16 cellular contexts compared by ENCODE assay signal in the genomic region with DNA sequence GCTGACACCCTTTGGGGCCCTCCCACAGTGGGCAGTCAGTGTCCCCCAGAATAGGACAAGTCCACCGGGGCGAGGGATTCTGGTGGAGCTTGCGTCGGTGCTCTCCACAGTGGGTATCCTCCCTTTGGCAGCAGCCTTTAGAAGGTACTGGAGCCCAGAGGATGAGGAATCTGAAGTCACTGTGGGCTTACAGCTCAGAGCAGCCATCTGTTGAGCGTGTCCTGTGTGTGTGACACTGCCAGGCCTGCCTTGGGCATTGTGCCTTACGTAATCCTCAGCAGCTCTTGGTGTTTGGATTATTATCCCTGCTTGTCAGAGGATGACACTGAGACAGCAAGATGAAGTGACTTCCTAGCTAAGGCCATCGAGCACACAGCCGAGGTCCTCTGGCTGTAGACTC. TPM values are rescaled to one million over a fixed set of nuclear protein-coding genes. Genes with fewer than 3 reads are reported as not detected.
A peak's percentile ranks its signal among the peaks of the same experiment; 100 is the strongest.
DNase-seq lines count a peak whose midpoint lies in the region; TF ChIP-seq lines count a peak whose summit lies in the region.
"Had no signal": no experiment of that assay in that cellular context is flagged by ENCODE, and none has a peak within 500 bp of the region (broad histone marks: within the 10 kb centered on the region; RNA-seq: fewer than 3 reads in every experiment).

No MANE protein-coding gene starts in this region.

- H3K27ac ChIP-seq in layer of hippocampus (ENCODE audit: low read depth, low read length) = peak overlapping the region; percentile 99
- H3K27ac ChIP-seq: ascending aorta, parathyroid adenoma, suprapubic skin had no signal

- H3K27me3 Mint-ChIP-seq in mesothelial cell of epicardium (ENCODE audit: low read depth) = no peaks in the 10 kb centered on the region

- DNase-seq in DMS79 treated with DMSO at 0.1 percent for 48 hours (lab: John Stamatoyannopoulos, UW) (peak; percentile 46), DMS79 (lab: John Stamatoyannopoulos, UW) (no peak), cerebellum (ENCODE audit: low spot score) (peak; percentile 90), superior temporal gyrus (ENCODE audit: extremely low spot score) (peak; percentile 89), mesothelial cell of epicardium (ENCODE audit: low spot score in 2 of 2, unreplicated experiment in 2 of 2) (no peak), NCI-H446 treated with DMSO at 0.1 percent for 48 hours (lab: John Stamatoyannopoulos, UW) (no peak)
- DNase-seq in effector CD8-positive, alpha-beta T cell (lab: John Stamatoyannopoulos, UW) = no peak
- DNase-seq: activated naive CD4-positive, alpha-beta T cell; left ventricle myocardium superior; NCI-H146; Right ventricle myocardium superior; stimulated activated CD8-positive, alpha-beta memory T cell treated with anti-CD3 and anti-CD28 coated beads, Interleukin-4, amount 100 ng/mL, for 48 hours had no signal

- H3K27ac Mint-ChIP-seq in mesothelial cell of epicardium = no peak overlapping the region

- no peak for TF ChIP-seq CTCF in mesothelial cell of epicardium (IDR thresholded peaks at IDR 0.05; ENCODE audit: unreplicated experiment)

- no peaks in the 10 kb centered on the region for H3K4me1 Mint-ChIP-seq in mesothelial cell of epicardium

- H3K27me3 ChIP-seq in layer of hippocampus (ENCODE audit: control insufficient read depth, insufficient read depth, low read length) = no peaks in the 10 kb centered on the region
- H3K27me3 ChIP-seq: ascending aorta, suprapubic skin had no signal

- peaks cover 9% of the 10 kb centered on the region for H3K36me3 Mint-ChIP-seq in mesothelial cell of epicardium

- no peak overlapping the region for H3K4me3 Mint-ChIP-seq in mesothelial cell of epicardium

- H3K9me3 Mint-ChIP-seq in mesothelial cell of epicardium = no peaks in the 10 kb centered on the region

RNA-seq across cellular contexts. Expression of gene URM1, which starts 12.6 kb away (rescaled TPM):
- total RNA-seq in cerebellum (13.3 TPM), mesothelial cell of epicardium (46.6 to 54.9 TPM (median 51.5 TPM) in 3 replicates)

RNA-seq across cellular contexts. Expression of gene CERCAM, which starts 36.9 kb away (rescaled TPM):
- total RNA-seq in cerebellum = 11.5 TPM
- total RNA-seq in mesothelial cell of epicardium = 134 to 143 TPM (median 141 TPM) in 3 replicates

RNA-seq across cellular contexts. Expression of gene SLC27A4, which starts 43.5 kb away (rescaled TPM):
- total RNA-seq in cerebellum (20.1 TPM), mesothelial cell of epicardium (18.5 to 19.9 TPM (median 19.0 TPM) in 3 replicates)

Comparison
In these comparisons a context has a peak if more than half of its experiments do, and no peak if none do; other contexts are left out.
1. DNase-seq: peak in DMS79 treated with DMSO at 0.1 percent for 48 hours (single experiment), cerebellum (single experiment) and superior temporal gyrus (single experiment); none in DMS79 (single experiment), mesothelial cell of epicardium (0 of 2), NCI-H446 treated with DMSO at 0.1 percent for 48 hours (single experiment) and effector CD8-positive, alpha-beta T cell (single experiment).
2. RNA of gene CERCAM, which starts 36.9 kb away (total RNA-seq): 134 to 143 TPM in mesothelial cell of epicardium; 11.5 TPM in cerebellum (single experiment); every median in the first group is over 10 times any median in the second.